In the genomic region with DNA sequence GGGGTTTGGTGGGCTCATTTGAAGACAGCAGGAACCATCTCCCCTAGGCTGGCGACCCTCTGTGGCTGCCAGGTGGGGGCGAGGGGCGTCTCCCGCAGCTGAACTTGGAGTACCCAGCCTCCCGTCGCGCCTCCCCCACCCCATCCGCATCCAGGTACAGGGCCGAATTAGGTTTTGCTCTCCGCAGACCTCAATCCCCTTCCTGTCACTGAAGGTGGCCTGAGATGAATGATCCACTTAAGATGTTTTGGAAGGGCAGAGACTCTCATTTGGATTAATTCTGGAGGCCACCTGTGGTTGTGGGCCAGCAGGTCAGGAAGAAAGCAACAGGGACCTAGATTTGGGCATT, we compare ENCODE assay signal across 1 cellular context.
TF ChIP-seq lines count a peak whose summit lies in the region.

No MANE protein-coding gene starts in this region.

TF ChIP-seq in HEK293, 187 proteins besides CTCF, POLR2A, EP300 and RAD21 (continued from another document):
- TF ChIP-seq, protein P1, sequence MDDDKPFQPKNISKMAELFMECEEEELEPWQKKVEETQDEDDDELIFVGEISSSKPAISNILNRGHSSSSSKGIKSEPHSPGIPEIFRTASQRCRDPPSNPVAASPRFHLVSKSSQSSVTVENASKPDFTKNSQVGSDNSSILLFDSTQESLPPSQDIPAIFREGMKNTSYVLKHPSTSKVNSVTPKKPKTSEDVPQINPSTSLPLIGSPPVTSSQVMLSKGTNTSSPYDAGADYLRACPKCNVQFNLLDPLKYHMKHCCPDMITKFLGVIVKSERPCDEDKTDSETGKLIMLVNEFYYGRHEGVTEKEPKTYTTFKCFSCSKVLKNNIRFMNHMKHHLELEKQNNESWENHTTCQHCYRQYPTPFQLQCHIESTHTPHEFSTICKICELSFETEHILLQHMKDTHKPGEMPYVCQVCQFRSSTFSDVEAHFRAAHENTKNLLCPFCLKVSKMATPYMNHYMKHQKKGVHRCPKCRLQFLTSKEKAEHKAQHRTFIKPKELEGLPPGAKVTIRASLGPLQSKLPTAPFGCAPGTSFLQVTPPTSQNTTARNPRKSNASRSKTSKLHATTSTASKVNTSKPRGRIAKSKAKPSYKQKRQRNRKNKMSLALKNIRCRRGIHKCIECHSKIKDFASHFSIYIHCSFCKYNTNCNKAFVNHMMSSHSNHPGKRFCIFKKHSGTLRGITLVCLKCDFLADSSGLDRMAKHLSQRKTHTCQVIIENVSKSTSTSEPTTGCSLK (tag by site-specific recombination; IDR thresholded peaks at IDR 0.05), result no peak
- TF ChIP-seq WT1 (tag by site-specific recombination; IDR thresholded peaks at IDR 0.05), result 0 out of 2 replicates have a peak, but pooled peaks have one; percentile 9
- TF ChIP-seq, protein P2, sequence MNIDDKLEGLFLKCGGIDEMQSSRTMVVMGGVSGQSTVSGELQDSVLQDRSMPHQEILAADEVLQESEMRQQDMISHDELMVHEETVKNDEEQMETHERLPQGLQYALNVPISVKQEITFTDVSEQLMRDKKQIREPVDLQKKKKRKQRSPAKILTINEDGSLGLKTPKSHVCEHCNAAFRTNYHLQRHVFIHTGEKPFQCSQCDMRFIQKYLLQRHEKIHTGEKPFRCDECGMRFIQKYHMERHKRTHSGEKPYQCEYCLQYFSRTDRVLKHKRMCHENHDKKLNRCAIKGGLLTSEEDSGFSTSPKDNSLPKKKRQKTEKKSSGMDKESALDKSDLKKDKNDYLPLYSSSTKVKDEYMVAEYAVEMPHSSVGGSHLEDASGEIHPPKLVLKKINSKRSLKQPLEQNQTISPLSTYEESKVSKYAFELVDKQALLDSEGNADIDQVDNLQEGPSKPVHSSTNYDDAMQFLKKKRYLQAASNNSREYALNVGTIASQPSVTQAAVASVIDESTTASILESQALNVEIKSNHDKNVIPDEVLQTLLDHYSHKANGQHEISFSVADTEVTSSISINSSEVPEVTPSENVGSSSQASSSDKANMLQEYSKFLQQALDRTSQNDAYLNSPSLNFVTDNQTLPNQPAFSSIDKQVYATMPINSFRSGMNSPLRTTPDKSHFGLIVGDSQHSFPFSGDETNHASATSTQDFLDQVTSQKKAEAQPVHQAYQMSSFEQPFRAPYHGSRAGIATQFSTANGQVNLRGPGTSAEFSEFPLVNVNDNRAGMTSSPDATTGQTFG (tag by site-specific recombination; IDR thresholded peaks at IDR 0.05; ENCODE audit: borderline replicate concordance), result no peak
- no peak for TF ChIP-seq GLIS2 (tag by site-specific recombination; IDR thresholded peaks at IDR 0.05)
- TF ChIP-seq, protein P3, sequence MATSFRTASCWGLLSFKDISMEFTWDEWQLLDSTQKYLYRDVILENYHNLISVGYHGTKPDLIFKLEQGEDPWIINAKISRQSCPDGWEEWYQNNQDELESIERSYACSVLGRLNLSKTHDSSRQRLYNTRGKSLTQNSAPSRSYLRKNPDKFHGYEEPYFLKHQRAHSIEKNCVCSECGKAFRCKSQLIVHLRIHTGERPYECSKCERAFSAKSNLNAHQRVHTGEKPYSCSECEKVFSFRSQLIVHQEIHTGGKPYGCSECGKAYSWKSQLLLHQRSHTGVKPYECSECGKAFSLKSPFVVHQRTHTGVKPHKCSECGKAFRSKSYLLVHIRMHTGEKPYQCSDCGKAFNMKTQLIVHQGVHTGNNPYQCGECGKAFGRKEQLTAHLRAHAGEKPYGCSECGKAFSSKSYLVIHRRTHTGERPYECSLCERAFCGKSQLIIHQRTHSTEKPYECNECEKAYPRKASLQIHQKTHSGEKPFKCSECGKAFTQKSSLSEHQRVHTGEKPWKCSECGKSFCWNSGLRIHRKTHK (tag by site-specific recombination; IDR thresholded peaks at IDR 0.05), result no peak
- TF ChIP-seq ZNF747 (tag by site-specific recombination; IDR thresholded peaks at IDR 0.05), result no peak
TF ChIP-seq in HEK293: peak in this region for 3.
